1 cellular context compared by ENCODE assay signal in the genomic region with DNA sequence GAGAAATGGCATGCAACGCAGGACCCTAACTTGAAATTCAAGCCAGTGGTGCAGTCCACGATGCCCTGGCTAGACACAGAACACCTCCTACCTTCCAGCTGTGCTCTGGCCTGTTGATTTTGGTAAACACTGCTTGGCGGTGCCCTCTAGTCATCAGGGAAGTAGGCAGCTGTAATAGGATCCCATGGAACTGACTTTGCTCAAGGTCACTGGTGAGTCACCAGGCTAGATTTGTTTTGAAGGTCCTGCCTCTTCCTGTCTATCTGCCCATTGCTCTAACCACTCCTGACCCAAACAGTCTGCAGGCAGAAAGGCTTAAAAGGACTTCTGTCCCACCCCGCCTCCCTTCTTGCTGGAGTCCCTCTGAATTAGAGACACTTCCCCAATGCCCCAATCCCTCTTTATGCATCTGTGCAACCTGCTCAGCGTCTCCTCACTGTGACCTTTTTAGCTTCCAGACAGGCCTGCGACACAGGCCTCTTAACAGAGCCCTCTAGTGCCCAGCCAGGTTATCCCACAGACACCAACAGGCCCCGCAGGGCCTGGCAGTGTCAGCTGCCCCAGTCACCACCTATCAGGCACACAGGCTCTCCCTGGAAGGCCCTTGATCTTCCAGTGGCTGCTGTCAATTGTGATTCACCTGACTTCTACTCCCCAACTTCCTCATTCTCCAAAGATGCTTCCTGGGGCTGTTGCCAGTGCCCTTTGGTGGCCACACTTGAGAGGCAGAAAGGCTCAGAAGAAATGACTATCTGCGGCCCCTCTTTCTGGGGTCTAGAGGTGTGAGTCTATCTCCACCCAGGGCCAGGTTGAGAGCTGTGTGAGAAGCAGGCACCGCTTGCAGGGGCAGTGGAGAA.
TF ChIP-seq lines count a peak whose summit lies in the region.

No MANE protein-coding gene starts in this region.

TF ChIP-seq in HepG2, 621 proteins besides CTCF, POLR2A, EP300 and RAD21 (continued from another document and continues in another):
- TF ChIP-seq SP140L (CRISPR knock-in tag; IDR thresholded peaks at IDR 0.05; ENCODE audit: borderline replicate concordance) (0 out of 2 replicates have a peak, but pooled peaks have one; percentile 40), ZFP90 (CRISPR knock-in tag; IDR thresholded peaks at IDR 0.05; ENCODE audit: borderline replicate concordance) (no peak; the same call in 1 of the 2 replicates), CHD2 (IDR thresholded peaks at IDR 0.05; ENCODE audit: low read depth, low read length) (no peak; the same call in 1 of the 2 replicates), ZNF737 (CRISPR knock-in tag; IDR thresholded peaks at IDR 0.05; ENCODE audit: borderline replicate concordance) (no peak), RAD51 (IDR thresholded peaks at IDR 0.05; ENCODE audit: borderline replicate concordance) (no peak), BRCA1 (CRISPR knock-in tag; IDR thresholded peaks at IDR 0.05) (no peak), FOXP1 (IDR thresholded peaks at IDR 0.05) (peak; percentile 98), FOXP1 (CRISPR knock-in tag; IDR thresholded peaks at IDR 0.05) (peak; percentile 99), MED1 (CRISPR knock-in tag; IDR thresholded peaks at IDR 0.05) (peak; percentile 91), ZSCAN30 (CRISPR knock-in tag; IDR thresholded peaks at IDR 0.05) (no peak), ERF (CRISPR knock-in tag; IDR thresholded peaks at IDR 0.05) (peak; percentile 97), MZF1 (CRISPR knock-in tag; IDR thresholded peaks at IDR 0.05; ENCODE audit: borderline replicate concordance) (no peak), ESRRA (CRISPR knock-in tag; IDR thresholded peaks at IDR 0.05; ENCODE audit: low read depth) (peak; percentile 99), SIN3A (IDR thresholded peaks at IDR 0.05; ENCODE audit: borderline replicate concordance, low read depth, low read length) (peak; percentile 98), SMARCE1 (IDR thresholded peaks at IDR 0.05; ENCODE audit: borderline replicate concordance) (no peak), ZBTB42 (CRISPR knock-in tag; IDR thresholded peaks at IDR 0.05) (peak; percentile 99), GZF1 (CRISPR knock-in tag; IDR thresholded peaks at IDR 0.05) (peak; percentile 22; the same call in 1 of the 2 replicates), ZBTB21 (CRISPR knock-in tag; IDR thresholded peaks at IDR 0.05) (peak; percentile 40; the same call in 1 of the 2 replicates), MTA3 (CRISPR knock-in tag; IDR thresholded peaks at IDR 0.05) (no peak), MAF1 (CRISPR knock-in tag; IDR thresholded peaks at IDR 0.05; ENCODE audit: borderline replicate concordance) (no peak), NKX3-1 (CRISPR knock-in tag; IDR thresholded peaks at IDR 0.05) (no peak), XBP1 (CRISPR knock-in tag; IDR thresholded peaks at IDR 0.05) (no peak), ZNF878 (CRISPR knock-in tag; IDR thresholded peaks at IDR 0.05) (no peak; the same call in 1 of the 2 replicates), KLF9 (CRISPR knock-in tag; IDR thresholded peaks at IDR 0.05; ENCODE audit: low read depth) (no peak; the same call in 1 of the 2 replicates), ZNF879 (CRISPR knock-in tag; IDR thresholded peaks at IDR 0.05) (no peak), RFXAP (CRISPR knock-in tag; IDR thresholded peaks at IDR 0.05; ENCODE audit: borderline replicate concordance) (no peak), REL (CRISPR knock-in tag; conservative IDR thresholded peaks at IDR 0.05) (no peak), TCF7 (IDR thresholded peaks at IDR 0.05; ENCODE audit: low read depth) (peak; percentile 79), ZBTB38 (CRISPR knock-in tag; IDR thresholded peaks at IDR 0.05) (peak; percentile 73; the same call in 1 of the 2 replicates), ATF7 (IDR thresholded peaks at IDR 0.05) (no peak), ATF7 (CRISPR knock-in tag; IDR thresholded peaks at IDR 0.05) (peak; percentile 69; the same call in 1 of the 2 replicates), DR1 (CRISPR knock-in tag; IDR thresholded peaks at IDR 0.05) (no peak), DNMT3B (CRISPR knock-in tag; conservative IDR thresholded peaks at IDR 0.05) (peak; percentile 47; the same call in 1 of the 2 replicates), MEIS1 (CRISPR knock-in tag; IDR thresholded peaks at IDR 0.05; ENCODE audit: borderline replicate concordance) (peak; percentile 69; the same call in 1 of the 2 replicates), NFIB (CRISPR knock-in tag; IDR thresholded peaks at IDR 0.05; ENCODE audit: borderline replicate concordance) (no peak), ZNF33A (CRISPR knock-in tag; IDR thresholded peaks at IDR 0.05; ENCODE audit: borderline replicate concordance) (no peak; the same call in none of the 2 replicates), AHR (CRISPR knock-in tag; IDR thresholded peaks at IDR 0.05) (no peak)
- TF ChIP-seq, protein P1, sequence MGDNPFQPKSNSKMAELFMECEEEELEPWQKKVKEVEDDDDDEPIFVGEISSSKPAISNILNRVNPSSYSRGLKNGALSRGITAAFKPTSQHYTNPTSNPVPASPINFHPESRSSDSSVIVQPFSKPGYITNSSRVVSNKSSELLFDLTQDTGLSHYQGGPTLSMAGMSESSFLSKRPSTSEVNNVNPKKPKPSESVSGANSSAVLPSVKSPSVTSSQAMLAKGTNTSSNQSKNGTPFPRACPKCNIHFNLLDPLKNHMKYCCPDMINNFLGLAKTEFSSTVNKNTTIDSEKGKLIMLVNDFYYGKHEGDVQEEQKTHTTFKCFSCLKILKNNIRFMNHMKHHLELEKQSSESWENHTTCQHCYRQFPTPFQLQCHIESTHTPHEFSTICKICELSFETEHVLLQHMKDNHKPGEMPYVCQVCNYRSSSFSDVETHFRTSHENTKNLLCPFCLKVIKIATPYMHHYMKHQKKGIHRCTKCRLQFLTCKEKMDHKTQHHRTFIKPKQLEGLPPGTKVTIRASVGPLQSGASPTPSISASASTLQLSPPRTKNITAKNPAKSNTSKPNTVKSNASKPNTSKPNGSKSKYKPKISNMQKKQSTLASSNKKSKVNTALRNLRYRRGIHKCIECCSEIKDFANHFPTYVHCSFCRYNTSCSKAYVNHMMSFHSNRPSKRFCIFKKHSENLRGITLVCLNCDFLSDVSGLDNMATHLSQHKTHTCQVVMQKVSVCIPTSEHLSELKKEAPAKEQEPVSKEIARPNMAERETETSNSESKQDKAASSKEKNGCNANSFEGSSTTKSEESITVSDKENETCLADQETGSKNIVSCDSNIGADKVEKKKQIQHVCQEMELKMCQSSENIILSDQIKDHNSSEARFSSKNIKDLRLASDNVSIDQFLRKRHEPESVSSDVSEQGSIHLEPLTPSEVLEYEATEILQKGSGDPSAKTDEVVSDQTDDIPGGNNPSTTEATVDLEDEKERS (CRISPR knock-in tag; IDR thresholded peaks at IDR 0.05), result no peak; the same call in 1 of the 2 replicates
- TF ChIP-seq, protein P2, sequence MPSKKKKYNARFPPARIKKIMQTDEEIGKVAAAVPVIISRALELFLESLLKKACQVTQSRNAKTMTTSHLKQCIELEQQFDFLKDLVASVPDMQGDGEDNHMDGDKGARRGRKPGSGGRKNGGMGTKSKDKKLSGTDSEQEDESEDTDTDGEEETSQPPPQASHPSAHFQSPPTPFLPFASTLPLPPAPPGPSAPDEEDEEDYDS (CRISPR knock-in tag; IDR thresholded peaks at IDR 0.05), result peak; percentile 94
- TF ChIP-seq, protein P3, sequence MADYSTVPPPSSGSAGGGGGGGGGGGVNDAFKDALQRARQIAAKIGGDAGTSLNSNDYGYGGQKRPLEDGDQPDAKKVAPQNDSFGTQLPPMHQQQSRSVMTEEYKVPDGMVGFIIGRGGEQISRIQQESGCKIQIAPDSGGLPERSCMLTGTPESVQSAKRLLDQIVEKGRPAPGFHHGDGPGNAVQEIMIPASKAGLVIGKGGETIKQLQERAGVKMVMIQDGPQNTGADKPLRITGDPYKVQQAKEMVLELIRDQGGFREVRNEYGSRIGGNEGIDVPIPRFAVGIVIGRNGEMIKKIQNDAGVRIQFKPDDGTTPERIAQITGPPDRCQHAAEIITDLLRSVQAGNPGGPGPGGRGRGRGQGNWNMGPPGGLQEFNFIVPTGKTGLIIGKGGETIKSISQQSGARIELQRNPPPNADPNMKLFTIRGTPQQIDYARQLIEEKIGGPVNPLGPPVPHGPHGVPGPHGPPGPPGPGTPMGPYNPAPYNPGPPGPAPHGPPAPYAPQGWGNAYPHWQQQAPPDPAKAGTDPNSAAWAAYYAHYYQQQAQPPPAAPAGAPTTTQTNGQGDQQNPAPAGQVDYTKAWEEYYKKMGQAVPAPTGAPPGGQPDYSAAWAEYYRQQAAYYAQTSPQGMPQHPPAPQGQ (CRISPR knock-in tag; IDR thresholded peaks at IDR 0.05; ENCODE audit: borderline replicate concordance), result no peak
- TF ChIP-seq, protein P4, sequence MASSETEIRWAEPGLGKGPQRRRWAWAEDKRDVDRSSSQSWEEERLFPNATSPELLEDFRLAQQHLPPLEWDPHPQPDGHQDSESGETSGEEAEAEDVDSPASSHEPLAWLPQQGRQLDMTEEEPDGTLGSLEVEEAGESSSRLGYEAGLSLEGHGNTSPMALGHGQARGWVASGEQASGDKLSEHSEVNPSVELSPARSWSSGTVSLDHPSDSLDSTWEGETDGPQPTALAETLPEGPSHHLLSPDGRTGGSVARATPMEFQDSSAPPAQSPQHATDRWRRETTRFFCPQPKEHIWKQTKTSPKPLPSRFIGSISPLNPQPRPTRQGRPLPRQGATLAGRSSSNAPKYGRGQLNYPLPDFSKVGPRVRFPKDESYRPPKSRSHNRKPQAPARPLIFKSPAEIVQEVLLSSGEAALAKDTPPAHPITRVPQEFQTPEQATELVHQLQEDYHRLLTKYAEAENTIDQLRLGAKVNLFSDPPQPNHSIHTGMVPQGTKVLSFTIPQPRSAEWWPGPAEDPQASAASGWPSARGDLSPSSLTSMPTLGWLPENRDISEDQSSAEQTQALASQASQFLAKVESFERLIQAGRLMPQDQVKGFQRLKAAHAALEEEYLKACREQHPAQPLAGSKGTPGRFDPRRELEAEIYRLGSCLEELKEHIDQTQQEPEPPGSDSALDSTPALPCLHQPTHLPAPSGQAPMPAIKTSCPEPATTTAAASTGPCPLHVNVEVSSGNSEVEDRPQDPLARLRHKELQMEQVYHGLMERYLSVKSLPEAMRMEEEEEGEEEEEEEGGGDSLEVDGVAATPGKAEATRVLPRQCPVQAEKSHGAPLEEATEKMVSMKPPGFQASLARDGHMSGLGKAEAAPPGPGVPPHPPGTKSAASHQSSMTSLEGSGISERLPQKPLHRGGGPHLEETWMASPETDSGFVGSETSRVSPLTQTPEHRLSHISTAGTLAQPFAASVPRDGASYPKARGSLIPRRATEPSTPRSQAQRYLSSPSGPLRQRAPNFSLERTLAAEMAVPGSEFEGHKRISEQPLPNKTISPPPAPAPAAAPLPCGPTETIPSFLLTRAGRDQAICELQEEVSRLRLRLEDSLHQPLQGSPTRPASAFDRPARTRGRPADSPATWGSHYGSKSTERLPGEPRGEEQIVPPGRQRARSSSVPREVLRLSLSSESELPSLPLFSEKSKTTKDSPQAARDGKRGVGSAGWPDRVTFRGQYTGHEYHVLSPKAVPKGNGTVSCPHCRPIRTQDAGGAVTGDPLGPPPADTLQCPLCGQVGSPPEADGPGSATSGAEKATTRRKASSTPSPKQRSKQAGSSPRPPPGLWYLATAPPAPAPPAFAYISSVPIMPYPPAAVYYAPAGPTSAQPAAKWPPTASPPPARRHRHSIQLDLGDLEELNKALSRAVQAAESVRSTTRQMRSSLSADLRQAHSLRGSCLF (CRISPR knock-in tag; IDR thresholded peaks at IDR 0.05; ENCODE audit: borderline replicate concordance), result no peak
- TF ChIP-seq, protein P5, sequence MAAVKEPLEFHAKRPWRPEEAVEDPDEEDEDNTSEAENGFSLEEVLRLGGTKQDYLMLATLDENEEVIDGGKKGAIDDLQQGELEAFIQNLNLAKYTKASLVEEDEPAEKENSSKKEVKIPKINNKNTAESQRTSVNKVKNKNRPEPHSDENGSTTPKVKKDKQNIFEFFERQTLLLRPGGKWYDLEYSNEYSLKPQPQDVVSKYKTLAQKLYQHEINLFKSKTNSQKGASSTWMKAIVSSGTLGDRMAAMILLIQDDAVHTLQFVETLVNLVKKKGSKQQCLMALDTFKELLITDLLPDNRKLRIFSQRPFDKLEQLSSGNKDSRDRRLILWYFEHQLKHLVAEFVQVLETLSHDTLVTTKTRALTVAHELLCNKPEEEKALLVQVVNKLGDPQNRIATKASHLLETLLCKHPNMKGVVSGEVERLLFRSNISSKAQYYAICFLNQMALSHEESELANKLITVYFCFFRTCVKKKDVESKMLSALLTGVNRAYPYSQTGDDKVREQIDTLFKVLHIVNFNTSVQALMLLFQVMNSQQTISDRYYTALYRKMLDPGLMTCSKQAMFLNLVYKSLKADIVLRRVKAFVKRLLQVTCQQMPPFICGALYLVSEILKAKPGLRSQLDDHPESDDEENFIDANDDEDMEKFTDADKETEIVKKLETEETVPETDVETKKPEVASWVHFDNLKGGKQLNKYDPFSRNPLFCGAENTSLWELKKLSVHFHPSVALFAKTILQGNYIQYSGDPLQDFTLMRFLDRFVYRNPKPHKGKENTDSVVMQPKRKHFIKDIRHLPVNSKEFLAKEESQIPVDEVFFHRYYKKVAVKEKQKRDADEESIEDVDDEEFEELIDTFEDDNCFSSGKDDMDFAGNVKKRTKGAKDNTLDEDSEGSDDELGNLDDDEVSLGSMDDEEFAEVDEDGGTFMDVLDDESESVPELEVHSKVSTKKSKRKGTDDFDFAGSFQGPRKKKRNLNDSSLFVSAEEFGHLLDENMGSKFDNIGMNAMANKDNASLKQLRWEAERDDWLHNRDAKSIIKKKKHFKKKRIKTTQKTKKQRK (IDR thresholded peaks at IDR 0.05; ENCODE audit: low read length), result no peak
- TF ChIP-seq, protein P6, sequence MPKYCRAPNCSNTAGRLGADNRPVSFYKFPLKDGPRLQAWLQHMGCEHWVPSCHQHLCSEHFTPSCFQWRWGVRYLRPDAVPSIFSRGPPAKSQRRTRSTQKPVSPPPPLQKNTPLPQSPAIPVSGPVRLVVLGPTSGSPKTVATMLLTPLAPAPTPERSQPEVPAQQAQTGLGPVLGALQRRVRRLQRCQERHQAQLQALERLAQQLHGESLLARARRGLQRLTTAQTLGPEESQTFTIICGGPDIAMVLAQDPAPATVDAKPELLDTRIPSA (CRISPR knock-in tag; IDR thresholded peaks at IDR 0.05; ENCODE audit: borderline replicate concordance), result no peak
- TF ChIP-seq, protein P7, sequence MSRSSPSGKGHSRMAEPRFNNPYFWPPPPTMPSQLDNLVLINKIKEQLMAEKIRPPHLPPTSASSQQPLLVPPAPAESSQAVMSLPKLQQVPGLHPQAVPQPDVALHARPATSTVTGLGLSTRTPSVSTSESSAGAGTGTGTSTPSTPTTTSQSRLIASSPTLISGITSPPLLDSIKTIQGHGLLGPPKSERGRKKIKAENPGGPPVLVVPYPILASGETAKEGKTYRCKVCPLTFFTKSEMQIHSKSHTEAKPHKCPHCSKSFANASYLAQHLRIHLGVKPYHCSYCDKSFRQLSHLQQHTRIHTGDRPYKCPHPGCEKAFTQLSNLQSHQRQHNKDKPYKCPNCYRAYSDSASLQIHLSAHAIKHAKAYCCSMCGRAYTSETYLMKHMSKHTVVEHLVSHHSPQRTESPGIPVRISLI (CRISPR knock-in tag; IDR thresholded peaks at IDR 0.05; ENCODE audit: borderline replicate concordance), result no peak
- TF ChIP-seq, protein P8, sequence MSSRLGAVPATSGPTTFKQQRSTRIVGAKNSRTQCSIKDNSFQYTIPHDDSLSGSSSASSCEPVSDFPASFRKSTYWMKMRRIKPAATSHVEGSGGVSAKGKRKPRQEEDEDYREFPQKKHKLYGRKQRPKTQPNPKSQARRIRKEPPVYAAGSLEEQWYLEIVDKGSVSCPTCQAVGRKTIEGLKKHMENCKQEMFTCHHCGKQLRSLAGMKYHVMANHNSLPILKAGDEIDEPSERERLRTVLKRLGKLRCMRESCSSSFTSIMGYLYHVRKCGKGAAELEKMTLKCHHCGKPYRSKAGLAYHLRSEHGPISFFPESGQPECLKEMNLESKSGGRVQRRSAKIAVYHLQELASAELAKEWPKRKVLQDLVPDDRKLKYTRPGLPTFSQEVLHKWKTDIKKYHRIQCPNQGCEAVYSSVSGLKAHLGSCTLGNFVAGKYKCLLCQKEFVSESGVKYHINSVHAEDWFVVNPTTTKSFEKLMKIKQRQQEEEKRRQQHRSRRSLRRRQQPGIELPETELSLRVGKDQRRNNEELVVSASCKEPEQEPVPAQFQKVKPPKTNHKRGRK (CRISPR knock-in tag; IDR thresholded peaks at IDR 0.05), result no peak
